ENCODE assay signal across 14 cellular contexts in genomic region chr17:64216030-64216384, GRCh38. TPM values are rescaled to one million over a fixed set of nuclear protein-coding genes. Genes with fewer than 3 reads are reported as not detected.
A peak's percentile ranks its signal among the peaks of the same experiment; 100 is the strongest.
DNase-seq lines count a peak whose midpoint lies in the region; ATAC-seq and TF ChIP-seq lines count a peak whose summit lies in the region.
"Had no signal": no experiment of that assay in that cellular context is flagged by ENCODE, and none has a peak within 500 bp of the region (broad histone marks: within the 10 kb centered on the region; RNA-seq: fewer than 3 reads in every experiment).

No MANE protein-coding gene starts in this region.

- peak overlapping the region in 8 of 11 experiments; percentile 38 to 75 (median 65); a peak in 15 of 22 replicates for H3K27ac ChIP-seq in BLaER1 treated with 17β-estradiol and CSF1 and Interleukin-3, amounts not matched to agents 10 nM and 100 nM
- H3K27ac ChIP-seq in ascending aorta, result peak overlapping the region; percentile 76 to 85

- H3K4me1 ChIP-seq in BLaER1 treated with 17β-estradiol and CSF1 and Interleukin-3, amounts not matched to agents 10 nM and 100 nM, result peaks cover 26 to 40% (median 35%) of the 10 kb centered on the region in 10 experiments
- H3K4me1 ChIP-seq in ascending aorta, result peaks cover 11 to 39% of the 10 kb centered on the region in 2 donors

- peak overlapping the region in 1 of 10 experiments; percentile 17; a peak in 1 of 20 replicates for H3K4me3 ChIP-seq in BLaER1 treated with 17β-estradiol and CSF1 and Interleukin-3, amounts not matched to agents 10 nM and 100 nM
- H3K4me3 ChIP-seq in ascending aorta (peak overlapping the region in 1 of 2 donors; percentile 13), foreskin fibroblast (ENCODE audit: low read depth in 1 of 2, low read length in 2 of 2) (no peak overlapping the region)

- ATAC-seq in HG02970 (IDR thresholded peaks at IDR 0.05; ENCODE audit: low FRiP score, unreplicated experiment), result no peak
- ATAC-seq: activated naive CD8-positive, alpha-beta T cell treated with anti-CD3 and anti-CD28 coated beads, Interleukin-2, amount 50 U/mL, for 24 hours had no signal

- peaks cover 26 to 37% (median 28%) of the 10 kb centered on the region in 11 experiments for H3K36me3 ChIP-seq in BLaER1 treated with 17β-estradiol and CSF1 and Interleukin-3, amounts not matched to agents 10 nM and 100 nM
- H3K36me3 ChIP-seq in ascending aorta, result peaks cover 19 to 23% of the 10 kb centered on the region in 2 donors

- H3K9ac ChIP-seq in BLaER1 treated with 17β-estradiol and CSF1 and Interleukin-3, amounts not matched to agents 10 nM and 100 nM, result peak overlapping the region in 8 of 11 experiments; percentile 9 to 68 (median 59); a peak in 13 of 22 replicates

- peaks cover 0 to 36% (median 7%) of the 10 kb centered on the region in 11 experiments; a peak in 12 of 22 replicates for H4K20me1 ChIP-seq in BLaER1 treated with 17β-estradiol and CSF1 and Interleukin-3, amounts not matched to agents 10 nM and 100 nM

- H3K9me3 Mint-ChIP-seq in osteocyte (ENCODE audit: unreplicated experiment), result no peaks in the 10 kb centered on the region
- H3K9me3 Mint-ChIP-seq: activated CD4-positive, alpha-beta memory T cell treated with anti-CD3 and anti-CD28 coated beads, Interleukin-2, amount 10 ng/mL, durations not matched to agents 7 days and 5 days; activated naive CD8-positive, alpha-beta T cell treated with anti-CD3 and anti-CD28 coated beads, Interleukin-2, amount 50 U/mL, for 24 hours had no signal

- no peaks in the 10 kb centered on the region for H3K27me3 Mint-ChIP-seq in osteocyte (ENCODE audit: unreplicated experiment)
- H3K27me3 Mint-ChIP-seq: activated CD4-positive, alpha-beta memory T cell treated with anti-CD3 and anti-CD28 coated beads, Interleukin-2, amount 10 ng/mL, durations not matched to agents 7 days and 5 days; activated naive CD8-positive, alpha-beta T cell treated with anti-CD3 and anti-CD28 coated beads, Interleukin-2, amount 50 U/mL, for 24 hours had no signal

- H3K4me2 ChIP-seq in BLaER1 treated with 17β-estradiol and CSF1 and Interleukin-3, amounts not matched to agents 10 nM and 100 nM, result peak overlapping the region in 10 of 11 experiments; percentile 69 to 93 (median 80); a peak in 19 of 22 replicates

- peaks cover 32% of the 10 kb centered on the region for H3K36me3 Mint-ChIP-seq in osteocyte (ENCODE audit: unreplicated experiment)

- TF ChIP-seq CTCF in ascending aorta (IDR thresholded peaks at IDR 0.05), result no peak
- TF ChIP-seq CTCF in foreskin fibroblast (IDR thresholded peaks at IDR 0.05; ENCODE audit: low read depth, low read length), result no peak
- no peak for TF ChIP-seq CTCF in osteocyte (IDR thresholded peaks at IDR 0.05)

- H3K4me3 Mint-ChIP-seq in osteocyte (ENCODE audit: unreplicated experiment), result peak overlapping the region; percentile 33
- H3K4me3 Mint-ChIP-seq: activated CD4-positive, alpha-beta memory T cell treated with anti-CD3 and anti-CD28 coated beads, Interleukin-2, amount 10 ng/mL, durations not matched to agents 7 days and 5 days; activated naive CD8-positive, alpha-beta T cell treated with anti-CD3 and anti-CD28 coated beads, Interleukin-2, amount 50 U/mL, for 24 hours; CD14-positive monocyte had no signal

- DNase-seq in ascending aorta (ENCODE audit: low spot score in 2 of 2), result no peak
- DNase-seq in foreskin fibroblast, result peak; percentile 50 to 75
- no peak for DNase-seq in osteocyte (ENCODE audit: extremely low spot score, unreplicated experiment)
- no peak for DNase-seq in NCI-H82 treated with DMSO at 0.1 percent for 48 hours (lab: John Stamatoyannopoulos, UW; ENCODE audit: unreplicated experiment)
- DNase-seq in cerebellar nuclear complex (lab: John Stamatoyannopoulos, UW), result no peak
- DNase-seq in NOMO-1 treated with DMSO at 0.1 percent for 48 hours (lab: John Stamatoyannopoulos, UW; ENCODE audit: unreplicated experiment), result no peak
- DNase-seq: activated CD4-positive, alpha-beta memory T cell treated with anti-CD3 and anti-CD28 coated beads, Interleukin-2, amount 10 ng/mL, durations not matched to agents 7 days and 5 days; activated naive CD8-positive, alpha-beta T cell treated with anti-CD3 and anti-CD28 coated beads, Interleukin-2, amount 50 U/mL, for 24 hours; glutamatergic neuron; NCI-H2171 treated with DMSO at 0.1 percent for 48 hours; nephron progenitor cell had no signal

- peaks cover 79% of the 10 kb centered on the region for H3K4me1 Mint-ChIP-seq in osteocyte (ENCODE audit: unreplicated experiment)

- H3K9me3 ChIP-seq in BLaER1 treated with 17β-estradiol and CSF1 and Interleukin-3, amounts not matched to agents 10 nM and 100 nM (replicated peaks in 1 of 11), result peaks cover 0 to 4% (median 1%) of the 10 kb centered on the region in 11 experiments; a peak in 3 of 22 replicates
- no peaks in the 10 kb centered on the region for H3K9me3 ChIP-seq in ascending aorta

- H3K27ac Mint-ChIP-seq in osteocyte (ENCODE audit: unreplicated experiment), result peak overlapping the region; percentile 95
- H3K27ac Mint-ChIP-seq: activated CD4-positive, alpha-beta memory T cell treated with anti-CD3 and anti-CD28 coated beads, Interleukin-2, amount 10 ng/mL, durations not matched to agents 7 days and 5 days; activated naive CD8-positive, alpha-beta T cell treated with anti-CD3 and anti-CD28 coated beads, Interleukin-2, amount 50 U/mL, for 24 hours had no signal

- no peaks in the 10 kb centered on the region for H3K27me3 ChIP-seq in BLaER1 treated with 17β-estradiol and CSF1 and Interleukin-3, amounts not matched to agents 10 nM and 100 nM
- H3K27me3 ChIP-seq in ascending aorta, result no peaks in the 10 kb centered on the region

- intact Hi-C loops in ascending aorta (cut with DNase I), result no loop called here

RNA-seq across cellular contexts. Expression of gene TEX2, which starts 47.1 kb away (rescaled TPM):
- total RNA-seq in ascending aorta, result 94.6 TPM
- total RNA-seq in osteocyte, result 72.0 and 73.5 TPM in 2 replicates

Comparison
In these comparisons a context has a peak if more than half of its experiments do, and no peak if none do; other contexts are left out.
1. DNase-seq: peak in foreskin fibroblast (2 of 2); none in ascending aorta (0 of 2), osteocyte (single experiment), NCI-H82 treated with DMSO at 0.1 percent for 48 hours (single experiment), cerebellar nuclear complex (0 of 2) and NOMO-1 treated with DMSO at 0.1 percent for 48 hours (single experiment).